In genomic region chr7:100439244-100439643, GRCh38 we compare ENCODE assay signal across 3 cellular contexts. TPM values are rescaled to one million over a fixed set of nuclear protein-coding genes. Genes with fewer than 3 reads are reported as not detected.
"Had no signal": no experiment of that assay in that cellular context is flagged by ENCODE, and none has a peak within 500 bp of the region (broad histone marks: within the 10 kb centered on the region; RNA-seq: fewer than 3 reads in every experiment).

No MANE protein-coding gene starts in this region.

RNA-seq across cellular contexts. Expression of gene SPACDR, which starts 24.8 kb away (rescaled TPM):
- total RNA-seq: esophagus squamous epithelium, frontal cortex, ureter had no signal
